Comparison of ENCODE assay signal across 11 cellular contexts in the genomic region with DNA sequence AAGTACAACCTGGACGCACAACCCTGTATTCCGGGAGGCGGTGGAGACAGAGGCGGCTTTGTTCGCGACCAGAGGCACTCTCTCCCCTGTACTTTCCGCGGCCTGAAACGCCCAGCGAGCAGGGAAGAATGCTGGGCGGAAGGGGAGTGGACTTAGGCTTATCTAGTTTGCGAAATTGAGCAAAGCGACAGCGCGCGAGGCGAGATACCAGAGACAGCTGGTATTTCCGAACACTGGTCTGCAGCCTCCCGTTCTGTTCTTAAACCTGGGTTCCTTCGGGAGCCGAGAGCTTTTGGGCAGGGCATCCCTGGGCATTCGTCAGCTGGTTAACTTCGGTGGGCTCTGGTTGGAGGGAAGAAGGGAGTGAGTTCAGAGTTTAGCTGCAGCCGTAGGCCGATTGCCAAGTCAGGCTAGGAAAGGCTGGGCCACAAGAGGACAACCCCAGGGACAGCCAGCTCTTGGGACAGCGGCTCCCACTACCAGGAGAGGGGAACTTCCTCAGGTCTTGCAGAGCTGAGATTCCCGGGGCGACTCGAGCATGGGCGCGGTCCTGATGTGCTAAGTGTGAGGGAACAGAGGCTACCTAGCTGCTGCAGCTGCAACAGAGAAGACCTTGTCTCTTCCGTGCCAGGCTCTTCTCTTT. TPM values are rescaled to one million over a fixed set of nuclear protein-coding genes. Genes with fewer than 3 reads are reported as not detected.
DNase-seq lines count a peak whose midpoint lies in the region; ATAC-seq, FAIRE-seq and TF ChIP-seq lines count a peak whose summit lies in the region.
"Had no signal": no experiment of that assay in that cellular context is flagged by ENCODE, and none has a peak within 500 bp of the region (broad histone marks: within the 10 kb centered on the region; RNA-seq: fewer than 3 reads in every experiment).

No MANE protein-coding gene starts in this region.

- H3K36me3 ChIP-seq in H7 (replicated peaks; ENCODE audit: control insufficient read depth, insufficient read depth, low read length), result no peaks in the 10 kb centered on the region
- no peaks in the 10 kb centered on the region for H3K36me3 ChIP-seq in left lung
- no peaks in the 10 kb centered on the region for H3K36me3 ChIP-seq in adrenal gland (replicated peaks in 1 of 2)
- H3K36me3 ChIP-seq: upper lobe of left lung had no signal

- H3K4me3 Mint-ChIP-seq in activated CD8-positive, alpha-beta T cell treated with anti-CD3 and anti-CD28 coated beads, Interleukin-2, amount 10 ng/mL, durations not matched to agents 7 days and 5 days, result peak overlapping the region; percentile 7

- peaks cover 98% of the 10 kb centered on the region for H3K27me3 ChIP-seq in H7 (ENCODE audit: control insufficient read depth, insufficient read depth, low read length)
- H3K27me3 ChIP-seq in left lung, result peaks cover 100% of the 10 kb centered on the region in 2 donors
- H3K27me3 ChIP-seq in adrenal gland, result peaks cover 98% of the 10 kb centered on the region

- H3K27ac Mint-ChIP-seq in activated CD8-positive, alpha-beta T cell treated with anti-CD3 and anti-CD28 coated beads, Interleukin-2, amount 10 ng/mL, durations not matched to agents 7 days and 5 days, result no peak overlapping the region

- POLR2A ChIA-PET in A549 (lab: Yijun Ruan, JAX), result interaction anchor here (0.6 to 1.9 kb wide), 3 partner anchors 14 to 241 kb away, joined by 3 to 6 read pairs (median 5); partner anchors contain the start of gene BUB3
- POLR2A ChIA-PET in activated CD8-positive, alpha-beta T cell treated with anti-CD3 and anti-CD28 coated beads, Interleukin-2, amount 10 ng/mL, durations not matched to agents 7 days and 5 days (lab: Charles Lee), result no interaction called here

- peak overlapping the region; percentile 42 for H3K4me3 ChIP-seq in A549
- peak overlapping the region; percentile 4; the same call in 1 of the 2 replicates for H3K4me3 ChIP-seq in H7 (ENCODE audit: insufficient read depth, low read depth, low read length)
- H3K4me3 ChIP-seq in left lung, result no peak overlapping the region
- H3K4me3 ChIP-seq in adrenal gland, result no peak overlapping the region
- H3K4me3 ChIP-seq: upper lobe of left lung had no signal

- H3K36me3 Mint-ChIP-seq in activated CD8-positive, alpha-beta T cell treated with anti-CD3 and anti-CD28 coated beads, Interleukin-2, amount 10 ng/mL, durations not matched to agents 7 days and 5 days (ENCODE audit: low read depth), result peaks cover 2% of the 10 kb centered on the region

- H3K9me3 ChIP-seq in A549, result no peaks in the 10 kb centered on the region
- no peaks in the 10 kb centered on the region for H3K9me3 ChIP-seq in left lung
- no peaks in the 10 kb centered on the region for H3K9me3 ChIP-seq in adrenal gland (replicated peaks in 1 of 3)
- H3K9me3 ChIP-seq: upper lobe of left lung had no signal

- no peak for FAIRE-seq in A549 (lab: Jason Lieb, UNC)

- DNase-seq in A549 (ENCODE audit: low read depth in 1 of 2, low spot score in 1 of 2) (peak; percentile 22 to 49), H7 (peak; percentile 79), left lung (no peak), omental fat pad (ENCODE audit: low spot score) (no peak), adrenal gland (no peak), NCI-H2107 (lab: John Stamatoyannopoulos, UW) (no peak)
- DNase-seq in activated CD8-positive, alpha-beta T cell treated with anti-CD3 and anti-CD28 coated beads, Interleukin-2, amount 10 ng/mL, durations not matched to agents 7 days and 5 days, result no peak
- DNase-seq: DND-41 had no signal

- no peak for TF ChIP-seq RAD21 in A549 (conservative IDR thresholded peaks at IDR 0.05 in 1 of 2, IDR thresholded peaks at IDR 0.05 in 1 of 2)

- H3K4me1 ChIP-seq in A549, result peaks cover 28% of the 10 kb centered on the region; the same call in 2 of the 3 replicates
- peaks cover 23 to 50% of the 10 kb centered on the region in 2 donors for H3K4me1 ChIP-seq in left lung
- peaks cover 16 to 34% of the 10 kb centered on the region in 2 donors for H3K4me1 ChIP-seq in adrenal gland (replicated peaks in 1 of 2)

- peaks cover 76% of the 10 kb centered on the region for H3K27me3 Mint-ChIP-seq in activated CD8-positive, alpha-beta T cell treated with anti-CD3 and anti-CD28 coated beads, Interleukin-2, amount 10 ng/mL, durations not matched to agents 7 days and 5 days (ENCODE audit: low read depth)

- H3K27ac ChIP-seq in A549 (0 out of 6 replicates have a peak overlapping the region, but pooled peaks of 1 of the 2 experiments have one; percentile 6), left lung (no peak overlapping the region), adrenal gland (no peak overlapping the region)
- H3K27ac ChIP-seq: upper lobe of left lung had no signal

- 10% methylated on average over 32 of the region's 32 CpGs for WGBS in A549 (ENCODE audit: missing lambda C conversion rate)
- WGBS in adrenal gland, 4 donors, result 6 to 8% (median 7%) methylated on average over 28 to 32 of the region's 32 CpGs

- intact Hi-C loops in left lung (cut with DNase I) (no loop called here), adrenal gland (cut with DNase I) (loop anchor here in 1 of 2 donors (10.0 kb wide), 1 partner anchor 235 kb away; no protein-coding TSS in a partner anchor)

- TF ChIP-seq EP300 in A549 (IDR thresholded peaks at IDR 0.05), result no peak

- H3K4me2 ChIP-seq in A549, result peak overlapping the region; percentile 93

- peaks cover 49% of the 10 kb centered on the region for H3K4me1 Mint-ChIP-seq in activated CD8-positive, alpha-beta T cell treated with anti-CD3 and anti-CD28 coated beads, Interleukin-2, amount 10 ng/mL, durations not matched to agents 7 days and 5 days (ENCODE audit: low read depth)

- CTCF ChIA-PET in A549 (lab: Yijun Ruan, JAX), result interaction anchor here (0.6 to 4.2 kb wide), 14 partner anchors 8 to 854 kb away, joined by 3 to 38 read pairs (median 4); partner anchors contain the start of genes BUB3 and PSTK
- CTCF ChIA-PET in activated CD8-positive, alpha-beta T cell treated with anti-CD3 and anti-CD28 coated beads, Interleukin-2, amount 10 ng/mL, durations not matched to agents 7 days and 5 days (lab: Charles Lee), result interaction anchor here (0.7 to 2.0 kb wide), 5 partner anchors 8 to 97 kb away, joined by 3 to 9 read pairs (median 3); no protein-coding TSS in a partner anchor

- TF ChIP-seq CTCF in A549 (IDR thresholded peaks at IDR 0.05) (no peak), left lung (IDR thresholded peaks at IDR 0.05) (no peak), omental fat pad (IDR thresholded peaks at IDR 0.05) (no peak), adrenal gland (IDR thresholded peaks at IDR 0.05) (no peak)

- no peaks in the 10 kb centered on the region for H3K9me3 Mint-ChIP-seq in activated CD8-positive, alpha-beta T cell treated with anti-CD3 and anti-CD28 coated beads, Interleukin-2, amount 10 ng/mL, durations not matched to agents 7 days and 5 days (ENCODE audit: insufficient read depth)

- peak; percentile 35 to 60; a peak in 5 of 6 replicates for ATAC-seq in A549
- ATAC-seq in activated CD8-positive, alpha-beta T cell treated with anti-CD3 and anti-CD28 coated beads, Interleukin-2, amount 10 ng/mL, durations not matched to agents 7 days and 5 days, result no peak
- peak; percentile 41 for ATAC-seq in left lung
- ATAC-seq in GM18909 (IDR thresholded peaks at IDR 0.05; ENCODE audit: poor library complexity, unreplicated experiment), result no peak
- no peak for ATAC-seq in omental fat pad (ENCODE audit: low FRiP score)

- TF ChIP-seq POLR2A in A549 (IDR thresholded peaks at IDR 0.05; ENCODE audit: low read length), result no peak
- no peak for TF ChIP-seq POLR2A in adrenal gland (IDR thresholded peaks at IDR 0.05)

TF ChIP-seq in A549, 52 proteins besides CTCF, POLR2A, EP300 and RAD21 (continues in another document):
- TF ChIP-seq MYC (IDR thresholded peaks at IDR 0.05; ENCODE audit: borderline replicate concordance, low read length), result no peak

RNA-seq across cellular contexts. Expression of gene HMX3, which starts 3.9 kb away (rescaled TPM):
- not detected in 2 replicates for polyA plus RNA-seq in A549 (2011; rRNA removed)
- 0.03 TPM in 1 of 2 replicates, not detected in the other for polyA plus RNA-seq in A549 (2012; cell fraction: cytosol; rRNA removed)
- 0.06 TPM in 1 of 2 replicates, not detected in the other for polyA plus RNA-seq in A549 (2012; cell fraction: nucleus; rRNA removed)
- polyA plus RNA-seq in A549 (2017; fragmentation: RNase III; extraction: RNeasy Plus Mini Kit Qiagen cat#74134 plus additional on column Dnase treatment), result not detected in 3 replicates
- polyA minus RNA-seq in A549 (2011; rRNA and poly(A)+ RNA removed), result not detected in 2 replicates
- not detected in 2 replicates for total RNA-seq in H7 (2014; rRNA removed; shearing (Covaris generic))
- not detected for total RNA-seq in activated CD8-positive, alpha-beta T cell treated with anti-CD3 and anti-CD28 coated beads, Interleukin-2, amount 10 ng/mL, durations not matched to agents 7 days and 5 days
- total RNA-seq in left lung, result not detected
- total RNA-seq in omental fat pad, result 1 to 10 TPM in 1 of 4 donors, not detected in 3; 1.3 TPM
- 1 to 10 TPM in 1 of 8 donors, not detected in 7; 1.1 TPM for total RNA-seq in adrenal gland
- not detected for polyA plus RNA-seq in adrenal gland
- total RNA-seq: upper lobe of left lung had no signal
- polyA plus RNA-seq: esophagus had no signal

RNA-seq across cellular contexts. Expression of gene HMX2, which starts 8.3 kb away (rescaled TPM):
- polyA plus RNA-seq in A549 (2011; rRNA removed) (not detected in 2 replicates), A549 (2017; fragmentation: RNase III; extraction: RNeasy Plus Mini Kit Qiagen cat#74134 plus additional on column Dnase treatment) (0.07 to 0.09 TPM (median 0.08 TPM) in 3 replicates), adrenal gland (not detected)
- polyA plus RNA-seq in A549 (2012; cell fraction: cytosol; rRNA removed), result 0.04 and 0.08 TPM in 2 replicates
- polyA plus RNA-seq in A549 (2012; cell fraction: nucleus; rRNA removed), result 0.06 and 0.07 TPM in 2 replicates
- polyA minus RNA-seq in A549 (2011; rRNA and poly(A)+ RNA removed), result not detected in 2 replicates
- 0.07 TPM in 1 of 2 replicates, not detected in the other for total RNA-seq in H7 (2014; rRNA removed; shearing (Covaris generic))
- not detected for total RNA-seq in activated CD8-positive, alpha-beta T cell treated with anti-CD3 and anti-CD28 coated beads, Interleukin-2, amount 10 ng/mL, durations not matched to agents 7 days and 5 days
- total RNA-seq in left lung (not detected), omental fat pad (not detected), adrenal gland (not detected)
- total RNA-seq: upper lobe of left lung had no signal

RNA-seq across cellular contexts. Expression of gene BUB3, which starts 14.6 kb away (rescaled TPM):
- polyA plus RNA-seq in A549 (2011; rRNA removed), result 229 and 246 TPM in 2 replicates
- polyA plus RNA-seq in A549 (2012; cell fraction: cytosol; rRNA removed), result 337 and 340 TPM in 2 replicates
- 263 and 314 TPM in 2 replicates for polyA plus RNA-seq in A549 (2012; cell fraction: nucleus; rRNA removed)
- polyA plus RNA-seq in A549 (2017; fragmentation: RNase III; extraction: RNeasy Plus Mini Kit Qiagen cat#74134 plus additional on column Dnase treatment), result 216 to 224 TPM (median 222 TPM) in 3 replicates
- 272 and 273 TPM in 2 replicates for polyA minus RNA-seq in A549 (2011; rRNA and poly(A)+ RNA removed)
- total RNA-seq in H7 (2014; rRNA removed; shearing (Covaris generic)), result 338 and 359 TPM in 2 replicates
- total RNA-seq in activated CD8-positive, alpha-beta T cell treated with anti-CD3 and anti-CD28 coated beads, Interleukin-2, amount 10 ng/mL, durations not matched to agents 7 days and 5 days, result 100 to 1,000 TPM; 265 to 267 TPM
- 10 to 100 TPM; 63.5 to 65.1 TPM for total RNA-seq in left lung
- total RNA-seq in omental fat pad, result 10 to 100 TPM; 66.6 to 94.9 (median 84.3) TPM
- 100 to 1,000 TPM in 4 of 8 donors, 10 to 100 TPM in 4; 73.9 to 149 (median 106) TPM for total RNA-seq in adrenal gland
- polyA plus RNA-seq in adrenal gland, result 100 to 1,000 TPM in 1 of 3 donors, 10 to 100 TPM in 2; 23.8 to 167 (median 28.2) TPM

Comparison
In these comparisons a context has a peak if more than half of its experiments do, and no peak if none do; other contexts are left out.
1. ATAC-seq: peak in A549 (2 of 2) and left lung (single experiment); none in activated CD8-positive, alpha-beta T cell treated with anti-CD3 and anti-CD28 coated beads, Interleukin-2, amount 10 ng/mL, durations not matched to agents 7 days and 5 days (single experiment), GM18909 (single experiment) and omental fat pad (single experiment).
2. DNase-seq: peak in A549 (2 of 2) and H7 (single experiment); none in activated CD8-positive, alpha-beta T cell treated with anti-CD3 and anti-CD28 coated beads, Interleukin-2, amount 10 ng/mL, durations not matched to agents 7 days and 5 days (single experiment), left lung (0 of 2), omental fat pad (single experiment), adrenal gland (0 of 7) and NCI-H2107 (single experiment).
3. H3K4me3 ChIP-seq: peak in A549 (single experiment) and H7 (single experiment); none in left lung (0 of 2) and adrenal gland (0 of 4).